In the genomic region with DNA sequence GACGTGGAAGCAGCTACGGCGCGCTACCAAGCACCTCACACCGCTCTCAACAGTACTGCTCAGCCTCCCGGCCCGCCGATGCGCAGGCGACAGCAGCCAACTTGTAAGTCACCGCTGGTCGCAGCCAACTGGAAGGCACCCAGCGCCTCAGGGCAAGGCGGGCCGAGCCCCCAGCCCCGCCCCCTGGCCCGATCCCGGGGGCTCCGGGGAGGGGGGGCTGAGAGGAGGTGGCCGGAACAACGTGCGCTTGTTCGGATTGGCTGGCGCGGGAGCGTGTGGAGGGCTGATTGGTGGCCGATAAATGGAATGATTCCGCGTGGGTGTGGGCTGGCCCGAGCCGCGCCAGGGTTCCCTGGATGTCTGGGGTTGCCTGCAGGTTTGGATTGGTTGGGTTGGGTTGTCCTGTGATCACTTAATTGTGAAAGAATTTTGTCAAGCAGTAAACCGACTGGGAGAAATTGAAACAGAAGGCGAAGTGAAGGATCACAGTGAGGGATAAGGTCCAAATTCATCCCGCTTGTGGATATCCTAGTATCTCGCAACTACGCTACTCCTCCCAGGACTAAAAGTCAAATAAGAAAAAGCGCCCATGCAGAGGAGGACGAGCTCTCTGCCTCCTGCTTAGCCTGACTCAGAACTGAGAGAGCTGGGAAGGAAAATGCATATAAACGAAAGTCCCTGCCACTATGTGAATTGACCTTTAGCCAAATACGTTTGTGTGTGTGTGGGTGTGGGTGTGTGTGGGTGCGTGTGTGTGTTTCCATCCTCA, we compare ENCODE assay signal across 1 cellular context.
A peak's percentile ranks its signal among the peaks of the same experiment; 100 is the strongest.
TF ChIP-seq lines count a peak whose summit lies in the region.

A gene with protein sequence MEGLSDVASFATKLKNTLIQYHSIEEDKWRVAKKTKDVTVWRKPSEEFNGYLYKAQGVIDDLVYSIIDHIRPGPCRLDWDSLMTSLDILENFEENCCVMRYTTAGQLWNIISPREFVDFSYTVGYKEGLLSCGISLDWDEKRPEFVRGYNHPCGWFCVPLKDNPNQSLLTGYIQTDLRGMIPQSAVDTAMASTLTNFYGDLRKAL (minus strand): TSS at position 130 of the 769 bp plus-strand sequence. CDS start 5,102 bp downstream, outside the sequence.

TF ChIP-seq in HepG2, 621 proteins besides CTCF, POLR2A, EP300 and RAD21 (continued from another document and continues in another):
- TF ChIP-seq NR2F2 (IDR thresholded peaks at IDR 0.05; ENCODE audit: borderline replicate concordance, low read depth) (0 out of 2 replicates have a peak, but pooled peaks have one; percentile 47), ZNF446 (CRISPR knock-in tag; IDR thresholded peaks at IDR 0.05) (peak; percentile 37; the same call in 1 of the 2 replicates), ZNF260 (CRISPR knock-in tag; IDR thresholded peaks at IDR 0.05; ENCODE audit: borderline replicate concordance, low read depth) (no peak), ZNF292 (CRISPR knock-in tag; IDR thresholded peaks at IDR 0.05; ENCODE audit: borderline replicate concordance, low read depth) (peak; percentile 51), NFKBIZ (CRISPR knock-in tag; IDR thresholded peaks at IDR 0.05) (peak; percentile 49; the same call in 1 of the 2 replicates), HIVEP1 (CRISPR knock-in tag; IDR thresholded peaks at IDR 0.05) (peak; percentile 97), NFATC3 (CRISPR knock-in tag; IDR thresholded peaks at IDR 0.05) (no peak), DNMT3B (CRISPR knock-in tag; conservative IDR thresholded peaks at IDR 0.05) (0 out of 2 replicates have a peak, but pooled peaks have one; percentile 53), CCDC6 (CRISPR knock-in tag; IDR thresholded peaks at IDR 0.05) (0 out of 2 replicates have a peak, but pooled peaks have one; percentile 60), NR2F1 (CRISPR knock-in tag; IDR thresholded peaks at IDR 0.05) (no peak), ZNF329 (CRISPR knock-in tag; IDR thresholded peaks at IDR 0.05; ENCODE audit: low read depth) (0 out of 2 replicates have a peak, but pooled peaks have one; percentile 59), ZKSCAN8 (CRISPR knock-in tag; IDR thresholded peaks at IDR 0.05; ENCODE audit: borderline replicate concordance) (peak; percentile 64; the same call in 1 of the 2 replicates), HMG20B (CRISPR knock-in tag; conservative IDR thresholded peaks at IDR 0.05) (no peak; the same call in 1 of the 2 replicates), ZNF124 (CRISPR knock-in tag; IDR thresholded peaks at IDR 0.05) (peak; percentile 64; the same call in 1 of the 2 replicates), ZNF556 (CRISPR knock-in tag; IDR thresholded peaks at IDR 0.05; ENCODE audit: borderline replicate concordance) (peak; percentile 71; the same call in 1 of the 2 replicates), SALL1 (CRISPR knock-in tag; IDR thresholded peaks at IDR 0.05) (peak; percentile 53), ZNF660 (CRISPR knock-in tag; IDR thresholded peaks at IDR 0.05; ENCODE audit: borderline replicate concordance, low read depth) (no peak), SAFB2 (CRISPR knock-in tag; IDR thresholded peaks at IDR 0.05; ENCODE audit: borderline replicate concordance, low read depth) (peak; percentile 60; the same call in 1 of the 2 replicates), ISX (CRISPR knock-in tag; conservative IDR thresholded peaks at IDR 0.05) (peak; percentile 67), DNMT1 (CRISPR knock-in tag; IDR thresholded peaks at IDR 0.05) (no peak), NFIB (CRISPR knock-in tag; IDR thresholded peaks at IDR 0.05; ENCODE audit: borderline replicate concordance) (no peak), CREB1 (IDR thresholded peaks at IDR 0.05) (peak; percentile 76), CREB1 (CRISPR knock-in tag; IDR thresholded peaks at IDR 0.05) (peak; percentile 90), SP2 (CRISPR knock-in tag; IDR thresholded peaks at IDR 0.05) (peak; percentile 80), JUNB (CRISPR knock-in tag; IDR thresholded peaks at IDR 0.05; ENCODE audit: borderline replicate concordance) (0 out of 2 replicates have a peak, but pooled peaks have one; percentile 20), KDM2A (CRISPR knock-in tag; IDR thresholded peaks at IDR 0.05; ENCODE audit: borderline replicate concordance, low read depth) (peak; percentile 56; the same call in 1 of the 2 replicates), ZNF709 (CRISPR knock-in tag; IDR thresholded peaks at IDR 0.05) (peak; percentile 55; the same call in 1 of the 2 replicates), EZH2 (conservative IDR thresholded peaks at IDR 0.05; ENCODE audit: low read depth, low read length) (no peak), SALL2 (CRISPR knock-in tag; IDR thresholded peaks at IDR 0.05) (peak; percentile 57), RELA (CRISPR knock-in tag; IDR thresholded peaks at IDR 0.05) (0 out of 2 replicates have a peak, but pooled peaks have one; percentile 58), KLF15 (CRISPR knock-in tag; IDR thresholded peaks at IDR 0.05; ENCODE audit: borderline replicate concordance) (no peak), ZNF619 (CRISPR knock-in tag; IDR thresholded peaks at IDR 0.05) (no peak)
- TF ChIP-seq, protein P1, sequence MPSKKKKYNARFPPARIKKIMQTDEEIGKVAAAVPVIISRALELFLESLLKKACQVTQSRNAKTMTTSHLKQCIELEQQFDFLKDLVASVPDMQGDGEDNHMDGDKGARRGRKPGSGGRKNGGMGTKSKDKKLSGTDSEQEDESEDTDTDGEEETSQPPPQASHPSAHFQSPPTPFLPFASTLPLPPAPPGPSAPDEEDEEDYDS (CRISPR knock-in tag; IDR thresholded peaks at IDR 0.05): peak; percentile 94
- TF ChIP-seq, protein P2, sequence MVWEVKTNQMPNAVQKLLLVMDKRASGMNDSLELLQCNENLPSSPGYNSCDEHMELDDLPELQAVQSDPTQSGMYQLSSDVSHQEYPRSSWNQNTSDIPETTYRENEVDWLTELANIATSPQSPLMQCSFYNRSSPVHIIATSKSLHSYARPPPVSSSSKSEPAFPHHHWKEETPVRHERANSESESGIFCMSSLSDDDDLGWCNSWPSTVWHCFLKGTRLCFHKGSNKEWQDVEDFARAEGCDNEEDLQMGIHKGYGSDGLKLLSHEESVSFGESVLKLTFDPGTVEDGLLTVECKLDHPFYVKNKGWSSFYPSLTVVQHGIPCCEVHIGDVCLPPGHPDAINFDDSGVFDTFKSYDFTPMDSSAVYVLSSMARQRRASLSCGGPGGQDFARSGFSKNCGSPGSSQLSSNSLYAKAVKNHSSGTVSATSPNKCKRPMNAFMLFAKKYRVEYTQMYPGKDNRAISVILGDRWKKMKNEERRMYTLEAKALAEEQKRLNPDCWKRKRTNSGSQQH (CRISPR knock-in tag; IDR thresholded peaks at IDR 0.05; ENCODE audit: low read depth): no peak
- TF ChIP-seq, protein P3, sequence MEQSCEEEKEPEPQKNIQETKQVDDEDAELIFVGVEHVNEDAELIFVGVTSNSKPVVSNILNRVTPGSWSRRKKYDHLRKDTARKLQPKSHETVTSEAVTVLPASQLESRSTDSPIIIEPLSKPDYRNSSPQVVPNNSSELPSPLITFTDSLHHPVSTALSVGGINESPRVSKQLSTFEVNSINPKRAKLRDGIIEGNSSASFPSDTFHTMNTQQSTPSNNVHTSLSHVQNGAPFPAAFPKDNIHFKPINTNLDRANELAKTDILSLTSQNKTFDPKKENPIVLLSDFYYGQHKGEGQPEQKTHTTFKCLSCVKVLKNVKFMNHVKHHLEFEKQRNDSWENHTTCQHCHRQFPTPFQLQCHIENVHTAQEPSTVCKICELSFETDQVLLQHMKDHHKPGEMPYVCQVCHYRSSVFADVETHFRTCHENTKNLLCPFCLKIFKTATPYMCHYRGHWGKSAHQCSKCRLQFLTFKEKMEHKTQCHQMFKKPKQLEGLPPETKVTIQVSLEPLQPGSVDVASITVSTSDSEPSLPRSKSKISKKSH (CRISPR knock-in tag; IDR thresholded peaks at IDR 0.05; ENCODE audit: borderline replicate concordance): peak; percentile 77; the same call in 1 of the 2 replicates
- TF ChIP-seq, protein P4, sequence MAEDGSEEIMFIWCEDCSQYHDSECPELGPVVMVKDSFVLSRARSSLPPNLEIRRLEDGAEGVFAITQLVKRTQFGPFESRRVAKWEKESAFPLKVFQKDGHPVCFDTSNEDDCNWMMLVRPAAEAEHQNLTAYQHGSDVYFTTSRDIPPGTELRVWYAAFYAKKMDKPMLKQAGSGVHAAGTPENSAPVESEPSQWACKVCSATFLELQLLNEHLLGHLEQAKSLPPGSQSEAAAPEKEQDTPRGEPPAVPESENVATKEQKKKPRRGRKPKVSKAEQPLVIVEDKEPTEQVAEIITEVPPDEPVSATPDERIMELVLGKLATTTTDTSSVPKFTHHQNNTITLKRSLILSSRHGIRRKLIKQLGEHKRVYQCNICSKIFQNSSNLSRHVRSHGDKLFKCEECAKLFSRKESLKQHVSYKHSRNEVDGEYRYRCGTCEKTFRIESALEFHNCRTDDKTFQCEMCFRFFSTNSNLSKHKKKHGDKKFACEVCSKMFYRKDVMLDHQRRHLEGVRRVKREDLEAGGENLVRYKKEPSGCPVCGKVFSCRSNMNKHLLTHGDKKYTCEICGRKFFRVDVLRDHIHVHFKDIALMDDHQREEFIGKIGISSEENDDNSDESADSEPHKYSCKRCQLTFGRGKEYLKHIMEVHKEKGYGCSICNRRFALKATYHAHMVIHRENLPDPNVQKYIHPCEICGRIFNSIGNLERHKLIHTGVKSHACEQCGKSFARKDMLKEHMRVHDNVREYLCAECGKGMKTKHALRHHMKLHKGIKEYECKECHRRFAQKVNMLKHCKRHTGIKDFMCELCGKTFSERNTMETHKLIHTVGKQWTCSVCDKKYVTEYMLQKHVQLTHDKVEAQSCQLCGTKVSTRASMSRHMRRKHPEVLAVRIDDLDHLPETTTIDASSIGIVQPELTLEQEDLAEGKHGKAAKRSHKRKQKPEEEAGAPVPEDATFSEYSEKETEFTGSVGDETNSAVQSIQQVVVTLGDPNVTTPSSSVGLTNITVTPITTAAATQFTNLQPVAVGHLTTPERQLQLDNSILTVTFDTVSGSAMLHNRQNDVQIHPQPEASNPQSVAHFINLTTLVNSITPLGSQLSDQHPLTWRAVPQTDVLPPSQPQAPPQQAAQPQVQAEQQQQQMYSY (CRISPR knock-in tag; IDR thresholded peaks at IDR 0.05): peak; percentile 29; the same call in 1 of the 2 replicates
- TF ChIP-seq, protein P5, sequence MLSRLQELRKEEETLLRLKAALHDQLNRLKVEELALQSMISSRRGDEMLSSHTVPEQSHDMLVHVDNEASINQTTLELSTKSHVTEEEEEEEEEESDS (CRISPR knock-in tag; IDR thresholded peaks at IDR 0.05; ENCODE audit: borderline replicate concordance): 0 out of 2 replicates have a peak, but pooled peaks have one; percentile 26
- TF ChIP-seq, protein P6, sequence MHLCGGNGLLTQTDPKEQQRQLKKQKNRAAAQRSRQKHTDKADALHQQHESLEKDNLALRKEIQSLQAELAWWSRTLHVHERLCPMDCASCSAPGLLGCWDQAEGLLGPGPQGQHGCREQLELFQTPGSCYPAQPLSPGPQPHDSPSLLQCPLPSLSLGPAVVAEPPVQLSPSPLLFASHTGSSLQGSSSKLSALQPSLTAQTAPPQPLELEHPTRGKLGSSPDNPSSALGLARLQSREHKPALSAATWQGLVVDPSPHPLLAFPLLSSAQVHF (CRISPR knock-in tag; IDR thresholded peaks at IDR 0.05): 0 out of 2 replicates have a peak, but pooled peaks have one; percentile 1
- TF ChIP-seq, protein P7, sequence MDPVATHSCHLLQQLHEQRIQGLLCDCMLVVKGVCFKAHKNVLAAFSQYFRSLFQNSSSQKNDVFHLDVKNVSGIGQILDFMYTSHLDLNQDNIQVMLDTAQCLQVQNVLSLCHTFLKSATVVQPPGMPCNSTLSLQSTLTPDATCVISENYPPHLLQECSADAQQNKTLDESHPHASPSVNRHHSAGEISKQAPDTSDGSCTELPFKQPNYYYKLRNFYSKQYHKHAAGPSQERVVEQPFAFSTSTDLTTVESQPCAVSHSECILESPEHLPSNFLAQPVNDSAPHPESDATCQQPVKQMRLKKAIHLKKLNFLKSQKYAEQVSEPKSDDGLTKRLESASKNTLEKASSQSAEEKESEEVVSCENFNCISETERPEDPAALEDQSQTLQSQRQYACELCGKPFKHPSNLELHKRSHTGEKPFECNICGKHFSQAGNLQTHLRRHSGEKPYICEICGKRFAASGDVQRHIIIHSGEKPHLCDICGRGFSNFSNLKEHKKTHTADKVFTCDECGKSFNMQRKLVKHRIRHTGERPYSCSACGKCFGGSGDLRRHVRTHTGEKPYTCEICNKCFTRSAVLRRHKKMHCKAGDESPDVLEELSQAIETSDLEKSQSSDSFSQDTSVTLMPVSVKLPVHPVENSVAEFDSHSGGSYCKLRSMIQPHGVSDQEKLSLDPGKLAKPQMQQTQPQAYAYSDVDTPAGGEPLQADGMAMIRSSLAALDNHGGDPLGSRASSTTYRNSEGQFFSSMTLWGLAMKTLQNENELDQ (CRISPR knock-in tag; IDR thresholded peaks at IDR 0.05; ENCODE audit: borderline replicate concordance): no peak
- TF ChIP-seq, protein P8, sequence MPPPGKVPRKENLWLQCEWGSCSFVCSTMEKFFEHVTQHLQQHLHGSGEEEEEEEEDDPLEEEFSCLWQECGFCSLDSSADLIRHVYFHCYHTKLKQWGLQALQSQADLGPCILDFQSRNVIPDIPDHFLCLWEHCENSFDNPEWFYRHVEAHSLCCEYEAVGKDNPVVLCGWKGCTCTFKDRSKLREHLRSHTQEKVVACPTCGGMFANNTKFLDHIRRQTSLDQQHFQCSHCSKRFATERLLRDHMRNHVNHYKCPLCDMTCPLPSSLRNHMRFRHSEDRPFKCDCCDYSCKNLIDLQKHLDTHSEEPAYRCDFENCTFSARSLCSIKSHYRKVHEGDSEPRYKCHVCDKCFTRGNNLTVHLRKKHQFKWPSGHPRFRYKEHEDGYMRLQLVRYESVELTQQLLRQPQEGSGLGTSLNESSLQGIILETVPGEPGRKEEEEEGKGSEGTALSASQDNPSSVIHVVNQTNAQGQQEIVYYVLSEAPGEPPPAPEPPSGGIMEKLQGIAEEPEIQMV (CRISPR knock-in tag; IDR thresholded peaks at IDR 0.05; ENCODE audit: low read depth): peak; percentile 63; the same call in 1 of the 2 replicates
- TF ChIP-seq, protein P9, sequence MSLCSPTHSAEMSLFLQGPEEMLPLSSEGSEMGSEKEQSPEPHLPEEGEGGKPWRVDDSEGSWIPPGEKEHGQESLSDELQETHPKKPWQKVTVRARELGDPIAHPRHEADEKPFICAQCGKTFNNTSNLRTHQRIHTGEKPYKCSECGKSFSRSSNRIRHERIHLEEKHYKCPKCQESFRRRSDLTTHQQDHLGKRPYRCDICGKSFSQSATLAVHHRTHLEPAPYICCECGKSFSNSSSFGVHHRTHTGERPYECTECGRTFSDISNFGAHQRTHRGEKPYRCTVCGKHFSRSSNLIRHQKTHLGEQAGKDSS (CRISPR knock-in tag; IDR thresholded peaks at IDR 0.05; ENCODE audit: borderline replicate concordance, low read depth): peak; percentile 30; the same call in 1 of the 2 replicates
- TF ChIP-seq, protein P10, sequence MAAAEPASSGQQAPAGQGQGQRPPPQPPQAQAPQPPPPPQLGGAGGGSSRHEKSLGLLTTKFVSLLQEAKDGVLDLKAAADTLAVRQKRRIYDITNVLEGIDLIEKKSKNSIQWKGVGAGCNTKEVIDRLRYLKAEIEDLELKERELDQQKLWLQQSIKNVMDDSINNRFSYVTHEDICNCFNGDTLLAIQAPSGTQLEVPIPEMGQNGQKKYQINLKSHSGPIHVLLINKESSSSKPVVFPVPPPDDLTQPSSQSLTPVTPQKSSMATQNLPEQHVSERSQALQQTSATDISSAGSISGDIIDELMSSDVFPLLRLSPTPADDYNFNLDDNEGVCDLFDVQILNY (CRISPR knock-in tag; conservative IDR thresholded peaks at IDR 0.05): 0 out of 2 replicates have a peak, but pooled peaks have one; percentile 25
- TF ChIP-seq, protein P11, sequence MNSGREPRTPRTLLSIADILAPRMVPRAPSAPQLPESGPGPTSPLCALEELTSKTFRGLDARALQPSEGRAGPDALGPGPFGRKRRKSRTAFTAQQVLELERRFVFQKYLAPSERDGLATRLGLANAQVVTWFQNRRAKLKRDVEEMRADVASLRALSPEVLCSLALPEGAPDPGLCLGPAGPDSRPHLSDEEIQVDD (CRISPR knock-in tag; IDR thresholded peaks at IDR 0.05; ENCODE audit: borderline replicate concordance): no peak
